In genomic region chr14:95516554-95517209, GRCh38 we compare ENCODE assay signal across 8 cellular contexts. TPM values are rescaled to one million over a fixed set of nuclear protein-coding genes. Genes with fewer than 3 reads are reported as not detected.
DNase-seq lines count a peak whose midpoint lies in the region; TF ChIP-seq lines count a peak whose summit lies in the region.

Gene SYNE3, minus strand, starts transcription at chr14:95516650. Its CDS starts 40,829 bp downstream, at chr14:95475821.

- POLR2A ChIA-PET in HEK293T (lab: Yijun Ruan, JAX) = interaction anchor here (1.3 to 3.7 kb wide), 2 partner anchors 15 to 18 kb away, joined by 4 to 15 read pairs; partner anchors contain the start of gene GLRX5

- peak within 1 kb of the TSS; percentile 55 for H3K27ac ChIP-seq in parathyroid adenoma

- H3K36me3 Mint-ChIP-seq in activated naive CD4-positive, alpha-beta T cell treated with anti-CD3 and anti-CD28 coated beads for 36 hours (ENCODE audit: low read depth) = peaks cover 2% of the 10 kb centered on the region
- H3K36me3 Mint-ChIP-seq in glutamatergic neuron (ENCODE audit: unreplicated experiment) = no peaks in the 10 kb centered on the region

- H3K4me3 ChIP-seq in parathyroid adenoma (ENCODE audit: low read depth, low read length) = peak within 1 kb of the TSS; percentile 24

- TF ChIP-seq CTCF in GM13977 (IDR thresholded peaks at IDR 0.05; ENCODE audit: extremely low read depth, insufficient read depth, missing control alignments) = no peak
- TF ChIP-seq CTCF in glutamatergic neuron (IDR thresholded peaks at IDR 0.05; ENCODE audit: partially characterized antibody, unreplicated experiment) = no peak
- TF ChIP-seq CTCF in parathyroid adenoma (IDR thresholded peaks at IDR 0.05) = no peak

- no peaks in the 10 kb centered on the region for H3K27me3 ChIP-seq in parathyroid adenoma (ENCODE audit: control insufficient read depth, insufficient read depth, low read length)

- H3K4me1 ChIP-seq in parathyroid adenoma = peaks cover 15% of the 10 kb centered on the region

- intact Hi-C loops in activated naive CD4-positive, alpha-beta T cell treated with anti-CD3 and anti-CD28 coated beads for 36 hours (cut with micrococcal nuclease) = loop anchor here (1.0 to 5.0 kb wide), 3 partner anchors 8 to 34 kb away; no protein-coding TSS in a partner anchor

- H3K4me2 ChIP-seq in parathyroid adenoma (ENCODE audit: low read length) = peak within 1 kb of the TSS; percentile 87

- no peaks in the 10 kb centered on the region for H3K36me3 ChIP-seq in parathyroid adenoma (ENCODE audit: control insufficient read depth, insufficient read depth, low read length)

- H3K9ac ChIP-seq in parathyroid adenoma = no peak within 1 kb of the TSS

- peak within 1 kb of the TSS; percentile 79 for H3K27ac Mint-ChIP-seq in activated naive CD4-positive, alpha-beta T cell treated with anti-CD3 and anti-CD28 coated beads for 36 hours
- H3K27ac Mint-ChIP-seq in glutamatergic neuron (ENCODE audit: unreplicated experiment) = peak within 1 kb of the TSS; percentile 48

- H3K4me3 Mint-ChIP-seq in activated naive CD4-positive, alpha-beta T cell treated with anti-CD3 and anti-CD28 coated beads for 36 hours = peak within 1 kb of the TSS; percentile 80
- H3K4me3 Mint-ChIP-seq in glutamatergic neuron (ENCODE audit: unreplicated experiment) = peak within 1 kb of the TSS; percentile 83

- H3K79me2 ChIP-seq in parathyroid adenoma = no peaks in the 10 kb centered on the region

- no peaks in the 10 kb centered on the region for H3K9me3 Mint-ChIP-seq in activated naive CD4-positive, alpha-beta T cell treated with anti-CD3 and anti-CD28 coated beads for 36 hours
- H3K9me3 Mint-ChIP-seq in glutamatergic neuron (ENCODE audit: unreplicated experiment) = peaks cover 5% of the 10 kb centered on the region

- peak; percentile 93 for DNase-seq in GM13977 (ENCODE audit: low spot score)
- DNase-seq in HEK293T (ENCODE audit: extremely low spot score) = peak; percentile 57
- DNase-seq in NCI-H460 (ENCODE audit: extremely low read depth, low read depth) = peak; percentile 43
- DNase-seq in activated naive CD4-positive, alpha-beta T cell treated with anti-CD3 and anti-CD28 coated beads for 36 hours = peak; percentile 50
- peak; percentile 48 for DNase-seq in glutamatergic neuron
- no peak for DNase-seq in NCI-H187 (lab: John Stamatoyannopoulos, UW)
- DNase-seq in kidney glomerular epithelial cell (lab: John Stamatoyannopoulos, UW) = no peak

- no peaks in the 10 kb centered on the region for H3K9me3 ChIP-seq in parathyroid adenoma (ENCODE audit: control insufficient read depth, low read length)

- CTCF ChIA-PET in HEK293T (lab: Yijun Ruan, JAX) = interaction anchor here (0.6 to 1.3 kb wide), 3 partner anchors 64 to 192 kb away, joined by 3 read pairs; no protein-coding TSS in a partner anchor
- CTCF ChIA-PET in activated naive CD4-positive, alpha-beta T cell treated with anti-CD3 and anti-CD28 coated beads for 36 hours (lab: Charles Lee) = interaction anchor here (1.1 to 4.3 kb wide), 5 partner anchors 11 to 75 kb away, joined by 4 to 29 read pairs (median 11); no protein-coding TSS in a partner anchor

- peak within 1 kb of the TSS; percentile 92 for H2AFZ ChIP-seq in parathyroid adenoma

- H3K4me1 Mint-ChIP-seq in activated naive CD4-positive, alpha-beta T cell treated with anti-CD3 and anti-CD28 coated beads for 36 hours (ENCODE audit: low read depth) = peaks cover 62% of the 10 kb centered on the region
- peaks cover 17% of the 10 kb centered on the region for H3K4me1 Mint-ChIP-seq in glutamatergic neuron (ENCODE audit: low read depth, unreplicated experiment)

- H3K27me3 Mint-ChIP-seq in activated naive CD4-positive, alpha-beta T cell treated with anti-CD3 and anti-CD28 coated beads for 36 hours (ENCODE audit: low read depth) = no peaks in the 10 kb centered on the region
- H3K27me3 Mint-ChIP-seq in glutamatergic neuron (ENCODE audit: unreplicated experiment) = peaks cover 7% of the 10 kb centered on the region

- in situ Hi-C loops in GM13977 (cut with MboI; ENCODE audit: low pct_unique_long_range_greater_than_20kb, low sequenced_read_pairs, unreplicated experiment) = loop anchor here (25.0 kb wide), 1 partner anchor 1554 kb away; no protein-coding TSS in a partner anchor

TF ChIP-seq in HEK293T, 16 proteins besides CTCF, POLR2A, EP300 and RAD21:
- no peak for TF ChIP-seq ELF4 (IDR thresholded peaks at IDR 0.05)
- no peak for TF ChIP-seq PKNOX1 (IDR thresholded peaks at IDR 0.05)
- no peak for TF ChIP-seq HDGF (IDR thresholded peaks at IDR 0.05; ENCODE audit: borderline replicate concordance)
- no peak for TF ChIP-seq BHLHE40 (IDR thresholded peaks at IDR 0.05; ENCODE audit: borderline replicate concordance)
- no peak for TF ChIP-seq SUZ12 (IDR thresholded peaks at IDR 0.05)
- no peak for TF ChIP-seq LEF1 (IDR thresholded peaks at IDR 0.05; ENCODE audit: borderline replicate concordance)
- no peak for TF ChIP-seq FOXA1 (IDR thresholded peaks at IDR 0.05)
- no peak for TF ChIP-seq FOXM1 (IDR thresholded peaks at IDR 0.05; ENCODE audit: borderline replicate concordance)
- TF ChIP-seq CTBP1 (IDR thresholded peaks at IDR 0.05; ENCODE audit: borderline replicate concordance) = no peak
- TF ChIP-seq ZNF384 (IDR thresholded peaks at IDR 0.05) = no peak
- TF ChIP-seq FOXK2 (IDR thresholded peaks at IDR 0.05) = no peak

RNA-seq across cellular contexts. Expression of gene SYNE3, which starts in this region (rescaled TPM):
- 2.7 and 4.0 TPM in 2 replicates for total RNA-seq in NCI-H460 (2014; rRNA removed; shearing (Covaris generic))
- 1.1 and 2.6 TPM in 2 replicates for polyA plus RNA-seq in NCI-H460 (2014; cell fraction: nucleus; rRNA removed)
- 10 to 100 TPM; 21.6 to 22.8 TPM for total RNA-seq in activated naive CD4-positive, alpha-beta T cell treated with anti-CD3 and anti-CD28 coated beads for 36 hours
- 7.1 TPM for total RNA-seq in glutamatergic neuron (ENCODE audit: unreplicated experiment)

Comparison
In these comparisons a context has a peak if more than half of its experiments do, and no peak if none do; other contexts are left out.
1. DNase-seq: peak in GM13977 (single experiment), HEK293T (single experiment), NCI-H460 (single experiment), activated naive CD4-positive, alpha-beta T cell treated with anti-CD3 and anti-CD28 coated beads for 36 hours (single experiment) and glutamatergic neuron (single experiment); none in NCI-H187 (0 of 2) and kidney glomerular epithelial cell (single experiment).